In the genomic region with DNA sequence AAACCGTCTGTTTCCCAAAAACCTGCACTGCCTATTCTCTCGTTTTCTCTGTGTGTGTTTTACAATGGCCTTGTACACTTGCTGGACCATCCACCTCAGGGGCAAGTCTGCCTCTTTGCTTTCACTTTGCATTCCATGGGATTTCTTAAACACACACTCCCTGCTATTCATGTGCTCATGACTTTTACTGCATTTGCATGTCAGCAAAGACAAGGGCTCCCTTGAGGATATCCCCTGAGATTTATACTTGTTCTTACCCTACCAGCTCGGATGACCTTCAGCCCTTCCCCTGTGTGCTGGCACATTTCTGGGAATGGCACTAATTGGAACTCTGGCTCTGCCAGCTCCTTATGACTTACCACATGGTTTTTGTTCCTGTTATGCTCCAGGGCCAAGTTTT, we compare ENCODE assay signal across 1 cellular context.
TF ChIP-seq lines count a peak whose summit lies in the region.

No MANE protein-coding gene starts in this region.

TF ChIP-seq in GM23338, 12 proteins besides CTCF, POLR2A, EP300 and RAD21 (continued from another document):
- no peak for TF ChIP-seq ZNF462 (CRISPR knock-in tag; IDR thresholded peaks at IDR 0.05)
